ENCODE assay signal across 9 cellular contexts in the genomic region with DNA sequence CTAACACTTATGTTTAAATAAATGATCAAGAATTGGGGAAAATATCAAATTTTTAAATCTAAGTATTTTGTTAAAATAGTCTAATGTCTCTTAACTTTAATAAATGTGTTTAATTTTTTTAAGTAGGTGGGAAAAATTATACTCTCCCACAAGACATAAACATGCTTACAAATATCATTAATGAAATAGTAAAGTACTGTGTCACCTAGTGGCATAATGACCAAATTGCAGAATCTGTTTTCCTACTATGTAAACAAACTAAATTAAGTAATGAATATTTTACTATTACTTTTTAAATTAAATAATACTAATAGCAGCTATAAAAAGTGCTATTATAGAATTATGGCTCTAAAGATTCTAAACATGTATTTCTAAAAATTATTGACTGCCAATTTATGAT. TPM values are rescaled to one million over a fixed set of nuclear protein-coding genes. Genes with fewer than 3 reads are reported as not detected.
A peak's percentile ranks its signal among the peaks of the same experiment; 100 is the strongest.
DNase-seq lines count a peak whose midpoint lies in the region; ATAC-seq, FAIRE-seq and TF ChIP-seq lines count a peak whose summit lies in the region.
"Had no signal": no experiment of that assay in that cellular context is flagged by ENCODE, and none has a peak within 500 bp of the region (broad histone marks: within the 10 kb centered on the region; RNA-seq: fewer than 3 reads in every experiment).

No MANE protein-coding gene starts in this region.

- no peak for DNase-seq in Calu3
- DNase-seq in astrocyte (ENCODE audit: low read depth) = no peak
- DNase-seq in mesothelial cell of epicardium (ENCODE audit: low spot score in 2 of 2, unreplicated experiment in 2 of 2) = no peak
- DNase-seq in amygdala (lab: John Stamatoyannopoulos, UW) = no peak
- no peak for DNase-seq in NCI-H1436 (lab: John Stamatoyannopoulos, UW)
- no peak for DNase-seq in activated CD4-positive, alpha-beta T cell treated with anti-CD3 and anti-CD28 coated beads, Interleukin-2, amount 50 U/mL, for 4 hours
- DNase-seq in mucosa of descending colon = no peak
- DNase-seq: naive B cell had no signal

- H3K9ac ChIP-seq in astrocyte (ENCODE audit: low read length) = no peak overlapping the region

- H3K36me3 Mint-ChIP-seq in Calu3 (ENCODE audit: insufficient read depth, unreplicated experiment) = no peaks in the 10 kb centered on the region
- H3K36me3 Mint-ChIP-seq in astrocyte (ENCODE audit: low read depth, unreplicated experiment) = peaks cover 13% of the 10 kb centered on the region
- H3K36me3 Mint-ChIP-seq in mesothelial cell of epicardium = peaks cover 58% of the 10 kb centered on the region

- intact Hi-C loops in Calu3 (cut with micrococcal nuclease; ENCODE audit: unreplicated experiment) = loop anchor here (5.0 kb wide), 1 partner anchor 293 kb away; no protein-coding TSS in a partner anchor
- intact Hi-C loops in mucosa of descending colon (cut with DNase I, micrococcal nuclease) = no loop called here

- H3K4me3 Mint-ChIP-seq in Calu3 (ENCODE audit: low read depth, unreplicated experiment) (no peak overlapping the region), astrocyte (ENCODE audit: unreplicated experiment) (no peak overlapping the region), mesothelial cell of epicardium (no peak overlapping the region)
- H3K4me3 Mint-ChIP-seq: naive B cell had no signal

- ATAC-seq in HG02623 (IDR thresholded peaks at IDR 0.05; ENCODE audit: unreplicated experiment) (peak; percentile 46), mucosa of descending colon (no peak)

- no peak overlapping the region for H3K27ac ChIP-seq in astrocyte (ENCODE audit: low read depth, low read length)

- H3K36me3 ChIP-seq in astrocyte (ENCODE audit: insufficient read depth, low read length) (no peaks in the 10 kb centered on the region), mucosa of descending colon (ENCODE audit: low read depth) (no peaks in the 10 kb centered on the region)

- H3K27me3 Mint-ChIP-seq in Calu3 (ENCODE audit: unreplicated experiment) (no peaks in the 10 kb centered on the region), astrocyte (ENCODE audit: low read depth, unreplicated experiment) (no peaks in the 10 kb centered on the region), mesothelial cell of epicardium (ENCODE audit: low read depth) (no peaks in the 10 kb centered on the region)
- H3K27me3 Mint-ChIP-seq: naive B cell had no signal

- peaks cover 5% of the 10 kb centered on the region for H3K79me2 ChIP-seq in astrocyte (ENCODE audit: insufficient read depth, low read length)

- H3K4me3 ChIP-seq in astrocyte (ENCODE audit: insufficient read depth, low read depth, low read length) (no peak overlapping the region), mucosa of descending colon (no peak overlapping the region)

- no peaks in the 10 kb centered on the region for H3K4me1 ChIP-seq in astrocyte (ENCODE audit: insufficient read depth, low read length)
- no peaks in the 10 kb centered on the region for H3K4me1 ChIP-seq in mucosa of descending colon (ENCODE audit: low read depth)

- no peak overlapping the region for H2AFZ ChIP-seq in astrocyte (ENCODE audit: low read depth, low read length)

- H3K9me3 Mint-ChIP-seq in Calu3 (ENCODE audit: low read depth, unreplicated experiment) = peaks cover 5% of the 10 kb centered on the region
- no peaks in the 10 kb centered on the region for H3K9me3 Mint-ChIP-seq in astrocyte (ENCODE audit: unreplicated experiment)
- peaks cover 23% of the 10 kb centered on the region for H3K9me3 Mint-ChIP-seq in mesothelial cell of epicardium

- FAIRE-seq in astrocyte (lab: Jason Lieb, UNC) = no peak

- H3K4me2 ChIP-seq in astrocyte (ENCODE audit: low read length) = no peak overlapping the region

- H3K9me3 ChIP-seq in astrocyte (ENCODE audit: insufficient read depth, low read depth, low read length) = no peaks in the 10 kb centered on the region
- H3K9me3 ChIP-seq in mucosa of descending colon = no peaks in the 10 kb centered on the region

- no TSS peak for BruUV-seq in Calu3 (replicated peaks; lab: Mats Ljungman, UMichigan)

- H3K4me1 Mint-ChIP-seq in Calu3 (ENCODE audit: low read depth, unreplicated experiment) = peaks cover 11% of the 10 kb centered on the region
- peaks cover 3% of the 10 kb centered on the region for H3K4me1 Mint-ChIP-seq in astrocyte (ENCODE audit: low read depth, unreplicated experiment)
- no peaks in the 10 kb centered on the region for H3K4me1 Mint-ChIP-seq in mesothelial cell of epicardium

- peak; percentile 57 for TF ChIP-seq CTCF in Calu3 (IDR thresholded peaks at IDR 0.05; ENCODE audit: unreplicated experiment)
- TF ChIP-seq CTCF in astrocyte (IDR thresholded peaks at IDR 0.05; ENCODE audit: insufficient read depth, low read depth, low read length) = peak; percentile 24
- peak; percentile 72 for TF ChIP-seq CTCF in mesothelial cell of epicardium (IDR thresholded peaks at IDR 0.05; ENCODE audit: unreplicated experiment)
- no peak for TF ChIP-seq CTCF in mucosa of descending colon (IDR thresholded peaks at IDR 0.05)

- H3K27me3 ChIP-seq in astrocyte (ENCODE audit: insufficient read depth, low read length) = no peaks in the 10 kb centered on the region

- no peak overlapping the region for H3K27ac Mint-ChIP-seq in Calu3 (ENCODE audit: unreplicated experiment)
- H3K27ac Mint-ChIP-seq in astrocyte (ENCODE audit: unreplicated experiment) = no peak overlapping the region
- no peak overlapping the region for H3K27ac Mint-ChIP-seq in mesothelial cell of epicardium

- CTCF ChIA-PET in Calu3 (lab: Charles Lee) = no interaction called here

- peaks cover 10% of the 10 kb centered on the region for H4K20me1 ChIP-seq in astrocyte (ENCODE audit: insufficient read depth, low read length)

RNA-seq across cellular contexts. Expression of a gene that starts 52.0 kb away (rescaled TPM):
- total RNA-seq in Calu3 (2022) (7.4 and 8.8 TPM in 2 replicates), astrocyte (3.1 and 3.6 TPM in 2 replicates), mesothelial cell of epicardium (0.71 to 1.2 TPM (median 1.1 TPM) in 3 replicates), mucosa of descending colon (1 to 10 TPM; 3.1 to 4.7 (median 3.3) TPM)
